Comparison of ENCODE assay signal across 10 cellular contexts in the genomic region with DNA sequence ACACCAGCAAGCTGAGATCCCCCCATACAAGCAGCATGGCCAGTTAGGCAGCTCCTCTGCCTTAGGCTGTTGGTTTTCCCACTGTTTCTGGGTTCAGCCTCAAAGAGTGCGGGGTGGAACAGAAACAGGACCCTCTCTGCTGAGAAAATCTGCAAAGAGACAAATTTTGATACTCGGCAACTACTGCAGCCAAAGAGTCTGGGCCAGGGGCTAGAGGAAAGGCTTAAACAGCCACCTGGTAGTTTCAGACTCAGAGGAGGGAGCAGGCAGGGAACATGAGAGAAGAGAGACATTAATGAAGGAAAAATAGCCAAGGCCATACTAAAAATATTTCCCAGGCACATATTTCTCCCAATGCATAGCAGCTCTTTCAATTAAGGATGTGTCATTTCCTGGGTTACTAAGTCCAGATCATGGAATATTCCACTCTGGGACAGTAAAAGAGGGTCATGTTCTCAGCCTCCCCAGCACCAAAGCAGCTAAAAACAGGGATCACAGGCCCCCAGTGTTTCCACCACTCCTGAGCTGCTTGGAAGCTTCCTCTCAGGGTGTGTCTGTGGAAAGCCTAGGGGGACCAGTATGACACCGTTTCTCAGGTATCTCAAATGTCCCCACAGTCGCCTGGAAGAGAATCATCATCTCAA. TPM values are rescaled to one million over a fixed set of nuclear protein-coding genes. Genes with fewer than 3 reads are reported as not detected.
DNase-seq lines count a peak whose midpoint lies in the region; FAIRE-seq and TF ChIP-seq lines count a peak whose summit lies in the region.
"Had no signal": no experiment of that assay in that cellular context is flagged by ENCODE, and none has a peak within 500 bp of the region (broad histone marks: within the 10 kb centered on the region; RNA-seq: fewer than 3 reads in every experiment).

No MANE protein-coding gene starts in this region.

- CTCF ChIA-PET in endothelial cell of umbilical vein (lab: Charles Lee), result interaction anchor here (0.6 to 1.7 kb wide), 5 partner anchors 9 to 102 kb away, joined by 3 to 9 read pairs (median 4); no protein-coding TSS in a partner anchor

- H3K27ac ChIP-seq in endothelial cell of umbilical vein (ENCODE audit: insufficient read depth, low read depth, low read length), result peak overlapping the region; percentile 24
- peak overlapping the region; percentile 3 for H3K27ac ChIP-seq in muscle layer of duodenum (ENCODE audit: low read length)

- dilution Hi-C loops in endothelial cell of umbilical vein (cut with MboI; ENCODE audit: extremely low pct_ligation_motif_present, low sequenced_read_pairs), result no loop called here

- no TSS peak for BruUV-seq in endothelial cell of umbilical vein (replicated peaks; lab: Mats Ljungman, UMichigan)

- H3K4me2 ChIP-seq in endothelial cell of umbilical vein (ENCODE audit: insufficient read depth, low read length), result no peak overlapping the region

- no peaks in the 10 kb centered on the region for H4K20me1 ChIP-seq in endothelial cell of umbilical vein (replicated peaks; ENCODE audit: control insufficient read depth, extremely low read depth, insufficient read depth, low read length)

- H3K79me2 ChIP-seq in endothelial cell of umbilical vein (ENCODE audit: control insufficient read depth, insufficient read depth, low read length), result no peaks in the 10 kb centered on the region

- DNase-seq in ACHN (peak; percentile 24), NT2/D1 (ENCODE audit: low read depth, low spot score) (no peak), endothelial cell of umbilical vein (ENCODE audit: low read depth, low spot score) (no peak), middle frontal gyrus (ENCODE audit: extremely low spot score, low spot score) (no peak), NCI-H2081 treated with DMSO at 0.1 percent for 48 hours (lab: John Stamatoyannopoulos, UW) (no peak), NCI-H1930 (lab: John Stamatoyannopoulos, UW) (no peak), activated gamma-delta T cell treated with Interleukin-2 at 50 U/mL for 16 hours (no peak)
- DNase-seq: AML-193 had no signal

- H3K9me3 ChIP-seq in NT2/D1 (ENCODE audit: insufficient read depth, low read length), result no peaks in the 10 kb centered on the region
- no peaks in the 10 kb centered on the region for H3K9me3 ChIP-seq in endothelial cell of umbilical vein (replicated peaks; ENCODE audit: control insufficient read depth, insufficient read depth, low read length)
- H3K9me3 ChIP-seq in muscle layer of duodenum (ENCODE audit: control insufficient read depth in 1 of 2, low read length in 2 of 2), result peaks cover 0 to 6% of the 10 kb centered on the region in 2 donors

- H3K4me1 ChIP-seq in NT2/D1 (ENCODE audit: insufficient read depth, insufficient read length), result no peaks in the 10 kb centered on the region
- peaks cover 8% of the 10 kb centered on the region for H3K4me1 ChIP-seq in endothelial cell of umbilical vein (ENCODE audit: control insufficient read depth, extremely low read depth, insufficient read depth, low read length)
- peaks cover 4 to 7% of the 10 kb centered on the region in 2 donors for H3K4me1 ChIP-seq in muscle layer of duodenum (ENCODE audit: control insufficient read depth in 1 of 2, insufficient read depth in 2 of 2, low read length in 2 of 2)

- no peak overlapping the region for H2AFZ ChIP-seq in endothelial cell of umbilical vein (ENCODE audit: low read depth, low read length)

- POLR2A ChIA-PET in endothelial cell of umbilical vein (lab: Charles Lee), result no interaction called here

- H3K36me3 ChIP-seq in NT2/D1 (ENCODE audit: insufficient read depth, insufficient read length, low read length) (peaks cover 59% of the 10 kb centered on the region), endothelial cell of umbilical vein (ENCODE audit: control insufficient read depth in 2 of 2, extremely low read depth in 1 of 2, insufficient read depth in 2 of 2, low read length in 2 of 2) (peaks cover 0 to 10% of the 10 kb centered on the region in 2 experiments), muscle layer of duodenum (ENCODE audit: control insufficient read depth in 1 of 2, insufficient read depth in 2 of 2, low read length in 2 of 2) (peaks cover 3 to 23% of the 10 kb centered on the region in 2 donors)

- no peaks in the 10 kb centered on the region for H3K9me1 ChIP-seq in endothelial cell of umbilical vein (replicated peaks; ENCODE audit: control insufficient read depth, extremely low read depth, insufficient read depth, low read length)

- H3K9ac ChIP-seq in NT2/D1 (ENCODE audit: insufficient read length, low read depth), result peak overlapping the region; percentile 36
- H3K9ac ChIP-seq in endothelial cell of umbilical vein (replicated peaks; ENCODE audit: extremely low read depth, insufficient read depth, low read length), result no peak overlapping the region

- TF ChIP-seq CTCF in endothelial cell of umbilical vein (IDR thresholded peaks at IDR 0.05; ENCODE audit: extremely low read depth in 1 of 2, insufficient read depth in 1 of 2, low read depth in 1 of 2, low read length in 2 of 2), result no peak

- in situ Hi-C loops in ACHN (cut with HindIII; ENCODE audit: low pct_ligation_motif_present, low pct_unique_long_range_greater_than_20kb, low sequenced_read_pairs), result no loop called here

- intact Hi-C loops in endothelial cell of umbilical vein (cut with micrococcal nuclease), result no loop called here

- TF ChIP-seq POLR2A in endothelial cell of umbilical vein (IDR thresholded peaks at IDR 0.05; ENCODE audit: low read depth, low read length), result no peak

- H3K27me3 ChIP-seq in NT2/D1 (ENCODE audit: insufficient read depth, insufficient read length), result no peaks in the 10 kb centered on the region
- no peaks in the 10 kb centered on the region for H3K27me3 ChIP-seq in endothelial cell of umbilical vein (ENCODE audit: control insufficient read depth in 2 of 2, insufficient read depth in 2 of 2, low read length in 2 of 2)
- H3K27me3 ChIP-seq in muscle layer of duodenum (ENCODE audit: low read depth, low read length), result no peaks in the 10 kb centered on the region

- H3K4me3 ChIP-seq in NT2/D1 (ENCODE audit: insufficient read length, low read depth) (no peak overlapping the region), endothelial cell of umbilical vein (replicated peaks in 1 of 3; ENCODE audit: insufficient read depth in 1 of 3, low read depth in 1 of 3, low read length in 3 of 3) (no peak overlapping the region), muscle layer of duodenum (ENCODE audit: low read depth in 1 of 2, low read length in 2 of 2) (no peak overlapping the region)

- no peak for FAIRE-seq in endothelial cell of umbilical vein (lab: Jason Lieb, UNC)
- FAIRE-seq: colon had no signal

TF ChIP-seq in endothelial cell of umbilical vein, 7 proteins besides CTCF, POLR2A, EP300 and RAD21:
- TF ChIP-seq, protein P1, sequence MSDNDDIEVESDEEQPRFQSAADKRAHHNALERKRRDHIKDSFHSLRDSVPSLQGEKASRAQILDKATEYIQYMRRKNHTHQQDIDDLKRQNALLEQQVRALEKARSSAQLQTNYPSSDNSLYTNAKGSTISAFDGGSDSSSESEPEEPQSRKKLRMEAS (IDR thresholded peaks at IDR 0.05; ENCODE audit: insufficient read depth, insufficient read length), result no peak
- TF ChIP-seq FOS (IDR thresholded peaks at IDR 0.05; ENCODE audit: borderline replicate concordance, insufficient read depth, low read length) (no peak), MYC (IDR thresholded peaks at IDR 0.05; ENCODE audit: low read depth, low read length) (no peak), POLR2AphosphoS5 (IDR thresholded peaks at IDR 0.05; ENCODE audit: insufficient read depth, low read depth, low read length) (no peak), JUN (IDR thresholded peaks at IDR 0.05; ENCODE audit: borderline replicate concordance, insufficient read depth, insufficient read length, low read depth) (no peak), EZH2 (IDR thresholded peaks at IDR 0.05; ENCODE audit: borderline replicate concordance, low read depth, low read length, severe bottlenecking) (no peak), GATA2 (IDR thresholded peaks at IDR 0.05; ENCODE audit: insufficient read depth, insufficient read length, low read depth, low read length) (no peak)

RNA-seq across cellular contexts. Expression of gene PDLIM1, which starts 29.8 kb away (rescaled TPM):
- total RNA-seq in endothelial cell of umbilical vein, result 70.4 and 122 TPM in 2 replicates
- polyA plus RNA-seq in endothelial cell of umbilical vein, result 84.8 and 91.1 TPM in 2 replicates
- 102 and 105 TPM in 2 replicates for polyA plus RNA-seq in endothelial cell of umbilical vein (2011; cell fraction: cytosol; rRNA removed)
- polyA plus RNA-seq in endothelial cell of umbilical vein (2011; cell fraction: nucleus; rRNA removed), result 49.1 and 58.9 TPM in 2 replicates
- polyA plus RNA-seq in endothelial cell of umbilical vein (2012), result 192 and 244 TPM in 2 replicates
- polyA minus RNA-seq in endothelial cell of umbilical vein, result 67.0 and 86.1 TPM in 2 replicates
- polyA minus RNA-seq in endothelial cell of umbilical vein (2011; cell fraction: cytosol; rRNA and poly(A)+ RNA removed), result 12.6 TPM
- polyA minus RNA-seq in endothelial cell of umbilical vein (2011; cell fraction: nucleus; rRNA and poly(A)+ RNA removed), result 32.6 and 32.8 TPM in 2 replicates
